18 cellular contexts compared by ENCODE assay signal in genomic region chr12:108371801-108372344, GRCh38. TPM values are rescaled to one million over a fixed set of nuclear protein-coding genes. Genes with fewer than 3 reads are reported as not detected.
DNase-seq lines count a peak whose midpoint lies in the region; ATAC-seq and TF ChIP-seq lines count a peak whose summit lies in the region.
"Had no signal": no experiment of that assay in that cellular context is flagged by ENCODE, and none has a peak within 500 bp of the region (broad histone marks: within the 10 kb centered on the region; RNA-seq: fewer than 3 reads in every experiment).

No MANE protein-coding gene starts in this region.

- H3K9me3 ChIP-seq in tibial artery: peaks cover 0 to 5% (median 0%) of the 10 kb centered on the region in 3 donors
- H3K9me3 ChIP-seq: SJSA1, vagina had no signal

- TF ChIP-seq CTCF in tibial artery (IDR thresholded peaks at IDR 0.05) (no peak), foreskin keratinocyte (conservative IDR thresholded peaks at IDR 0.05) (no peak)

- ATAC-seq in Right ventricle myocardium inferior (peak; percentile 56), left cardiac atrium (peak; percentile 38 to 90), foreskin keratinocyte (no peak)
- ATAC-seq: activated T-cell treated with anti-CD3 and anti-CD28 coated beads, Interleukin-2, amount 50 U/mL, for 4 hours; body of pancreas had no signal

- intact Hi-C loops in Right ventricle myocardium inferior (cut with DNase I): no loop called here
- intact Hi-C loops in cardiac septum (cut with DNase I): no loop called here
- intact Hi-C loops in left cardiac atrium (cut with DNase I): no loop called here
- intact Hi-C loops in tibial artery (cut with DNase I; ENCODE audit: low total_unique reads): no loop called here

- no peaks in the 10 kb centered on the region for H3K27me3 ChIP-seq in tibial artery
- H3K27me3 ChIP-seq in foreskin keratinocyte: no peaks in the 10 kb centered on the region
- H3K27me3 ChIP-seq: body of pancreas, SJSA1, vagina had no signal

- no peaks in the 10 kb centered on the region for H3K36me3 ChIP-seq in tibial artery
- H3K36me3 ChIP-seq: SJSA1, vagina had no signal

- H3K4me1 ChIP-seq in tibial artery (peaks cover 0 to 18% (median 3%) of the 10 kb centered on the region in 4 donors), foreskin keratinocyte (no peaks in the 10 kb centered on the region)
- H3K4me1 ChIP-seq: body of pancreas, SJSA1, vagina had no signal

- H3K27ac ChIP-seq in adipose tissue (ENCODE audit: low read depth, low read length): peak overlapping the region; percentile 12
- peak overlapping the region; percentile 39 to 49 for H3K27ac ChIP-seq in tibial artery
- H3K27ac ChIP-seq in foreskin keratinocyte: no peak overlapping the region
- H3K27ac ChIP-seq: body of pancreas, SJSA1, vagina had no signal

- 55 to 64% (median 55%) methylated on average over 6 of the region's 6 CpGs for WGBS in adipose tissue, 3 donors

- DNase-seq in Right ventricle myocardium inferior (ENCODE audit: missing footprints): no peak
- DNase-seq in cardiac septum (ENCODE audit: low spot score): no peak
- peak; percentile 36 for DNase-seq in left cardiac atrium
- peak; percentile 68 to 81 for DNase-seq in tibial artery
- no peak for DNase-seq in NCI-H146 treated with DMSO at 0.1 percent for 48 hours (lab: John Stamatoyannopoulos, UW; ENCODE audit: unreplicated experiment)
- DNase-seq in HPDE6-E6E7 (ENCODE audit: extremely low spot score): no peak
- DNase-seq in foreskin keratinocyte: no peak
- DNase-seq: ACHN; activated B cell treated with CpG ODN at 0.5 μM for 24 hours; activated T-cell treated with anti-CD3 and anti-CD28 coated beads, Interleukin-2, amount 50 U/mL, for 4 hours; DND-41; nephron progenitor cell; stimulated activated CD4-positive, alpha-beta T cell treated with anti-CD3 and anti-CD28 coated beads, Interleukin-15, amount 100 ng/mL, for 24 hours had no signal

- H3K4me3 ChIP-seq in tibial artery: no peak overlapping the region
- H3K4me3 ChIP-seq: body of pancreas, SJSA1, vagina had no signal

RNA-seq across cellular contexts. Expression of gene CMKLR1, which starts 32.8 kb away (rescaled TPM):
- total RNA-seq in Right ventricle myocardium inferior (10.6 TPM), cardiac septum (21.0 TPM), left cardiac atrium (10 to 100 TPM; 11.3 to 16.1 TPM), foreskin keratinocyte (not detected in 2 replicates)
- polyA plus RNA-seq in adipose tissue (1 to 10 TPM; 1.3 to 7.0 (median 5.3) TPM), foreskin keratinocyte (not detected in 2 replicates)
- total RNA-seq: endothelial cell of umbilical vein, SJSA1 had no signal

Comparison
In these comparisons a context has a peak if more than half of its experiments do, and no peak if none do; other contexts are left out.
1. DNase-seq: peak in left cardiac atrium (single experiment) and tibial artery (2 of 2); none in Right ventricle myocardium inferior (single experiment), cardiac septum (single experiment), NCI-H146 treated with DMSO at 0.1 percent for 48 hours (single experiment), HPDE6-E6E7 (single experiment) and foreskin keratinocyte (0 of 2).
2. RNA of gene CMKLR1, which starts 32.8 kb away (total RNA-seq): 21.0 TPM in cardiac septum (single experiment), 11.3 to 16.1 TPM in left cardiac atrium and 10.6 TPM in Right ventricle myocardium inferior (single experiment); not detected in foreskin keratinocyte; every median in the first group is over 10 times any median in the second.